In the genomic region with DNA sequence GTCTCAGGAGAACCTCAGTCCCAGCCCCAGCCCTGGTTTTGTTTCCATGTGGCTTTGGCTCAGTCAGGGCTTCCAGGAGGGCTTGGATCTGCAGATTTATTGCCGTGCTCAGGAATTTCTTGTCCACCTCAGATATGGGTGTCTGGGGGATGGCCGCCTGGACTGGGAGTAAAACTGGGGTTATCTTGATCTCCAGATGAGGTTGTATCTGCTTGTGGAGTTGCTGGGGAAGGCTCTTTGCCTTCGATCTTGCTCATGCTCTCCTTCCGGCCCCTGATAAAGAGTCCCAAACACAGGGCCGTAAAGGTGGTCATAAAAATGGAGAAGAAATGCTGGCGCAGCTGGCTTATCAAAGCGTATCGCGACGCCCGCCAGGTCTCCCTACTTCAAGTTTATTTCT, we compare ENCODE assay signal across 1 cellular context.
A peak's percentile ranks its signal among the peaks of the same experiment; 100 is the strongest.
TF ChIP-seq lines count a peak whose summit lies in the region.

No MANE protein-coding gene starts in this region.

TF ChIP-seq in K562, 482 proteins besides CTCF, POLR2A, EP300 and RAD21 (continued from another document):
- TF ChIP-seq, protein P1, sequence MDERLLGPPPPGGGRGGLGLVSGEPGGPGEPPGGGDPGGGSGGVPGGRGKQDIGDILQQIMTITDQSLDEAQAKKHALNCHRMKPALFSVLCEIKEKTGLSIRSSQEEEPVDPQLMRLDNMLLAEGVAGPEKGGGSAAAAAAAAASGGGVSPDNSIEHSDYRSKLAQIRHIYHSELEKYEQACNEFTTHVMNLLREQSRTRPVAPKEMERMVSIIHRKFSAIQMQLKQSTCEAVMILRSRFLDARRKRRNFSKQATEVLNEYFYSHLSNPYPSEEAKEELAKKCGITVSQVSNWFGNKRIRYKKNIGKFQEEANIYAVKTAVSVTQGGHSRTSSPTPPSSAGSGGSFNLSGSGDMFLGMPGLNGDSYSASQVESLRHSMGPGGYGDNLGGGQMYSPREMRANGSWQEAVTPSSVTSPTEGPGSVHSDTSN (CRISPR knock-in tag; IDR thresholded peaks at IDR 0.05; ENCODE audit: low read depth) = no peak
- TF ChIP-seq, protein P1 (tag; conservative IDR thresholded peaks at IDR 0.05; ENCODE audit: low read depth) = 0 out of 2 replicates have a peak, but pooled peaks have one; percentile 19
- peak in 1 of 2 experiments; percentile 74; a peak in 2 of 4 replicates for TF ChIP-seq HDAC1 (IDR thresholded peaks at IDR 0.05)
- peak; percentile 37; the same call in 1 of the 2 replicates for TF ChIP-seq MBD2 (IDR thresholded peaks at IDR 0.05; ENCODE audit: borderline replicate concordance, low read depth)
- TF ChIP-seq ZNF197 (CRISPR knock-in tag; IDR thresholded peaks at IDR 0.05; ENCODE audit: low read depth) = no peak
- TF ChIP-seq STAG1 (CRISPR knock-in tag; IDR thresholded peaks at IDR 0.05; ENCODE audit: borderline replicate concordance) = no peak
- TF ChIP-seq U2AF2 (optimal IDR thresholded peaks at IDR 0.05; ENCODE audit: low read depth, low read length) = no peak
- TF ChIP-seq ZNF57 (CRISPR knock-in tag; IDR thresholded peaks at IDR 0.05) = no peak
- peak; percentile 87 for TF ChIP-seq SMAD4 (CRISPR knock-in tag; conservative IDR thresholded peaks at IDR 0.05)
- peak; percentile 63; the same call in 1 of the 2 replicates for TF ChIP-seq SMARCC2 (IDR thresholded peaks at IDR 0.05; ENCODE audit: low read depth)
- TF ChIP-seq MEIS2 (IDR thresholded peaks at IDR 0.05; ENCODE audit: partially characterized antibody) = peak; percentile 82
- TF ChIP-seq MTA3 (IDR thresholded peaks at IDR 0.05; ENCODE audit: borderline replicate concordance) = peak; percentile 70
- no peak for TF ChIP-seq EWSR1 (IDR thresholded peaks at IDR 0.05; ENCODE audit: borderline replicate concordance, low read depth, partially characterized antibody)
- TF ChIP-seq CREM (IDR thresholded peaks at IDR 0.05; ENCODE audit: low read depth) = 0 out of 2 replicates have a peak, but pooled peaks have one; percentile 34
- 0 out of 2 replicates have a peak, but pooled peaks have one; percentile 20 for TF ChIP-seq ZFP1 (CRISPR knock-in tag; IDR thresholded peaks at IDR 0.05)
- peak; percentile 63 to 76 for TF ChIP-seq TRIM24 (IDR thresholded peaks at IDR 0.05)
- no peak for TF ChIP-seq PRMT5 (CRISPR knock-in tag; IDR thresholded peaks at IDR 0.05)
- TF ChIP-seq MYBL2 (IDR thresholded peaks at IDR 0.05; ENCODE audit: low read depth) = no peak
- TF ChIP-seq MYBL2 (CRISPR knock-in tag; IDR thresholded peaks at IDR 0.05; ENCODE audit: borderline replicate concordance) = no peak
- peak in 1 of 2 experiments; percentile 58; a peak in 1 of 4 replicates for TF ChIP-seq TEAD1 (CRISPR knock-in tag; IDR thresholded peaks at IDR 0.05)
- TF ChIP-seq ZNF644 (tag; IDR thresholded peaks at IDR 0.05; ENCODE audit: low read depth) = peak; percentile 56; the same call in 1 of the 2 replicates
- TF ChIP-seq PCBP2 (IDR thresholded peaks at IDR 0.05; ENCODE audit: low read depth, low read length, poor library complexity, severe bottlenecking) = no peak
- TF ChIP-seq CEBPG (CRISPR knock-in tag; IDR thresholded peaks at IDR 0.05) = no peak
- peak in 1 of 2 experiments; percentile 16; a peak in 1 of 4 replicates for TF ChIP-seq CEBPG (tag; conservative IDR thresholded peaks at IDR 0.05 in 1 of 2, IDR thresholded peaks at IDR 0.05 in 1 of 2)
- no peak for TF ChIP-seq ZNF3 (CRISPR knock-in tag; IDR thresholded peaks at IDR 0.05)
- no peak for TF ChIP-seq YBX1 (IDR thresholded peaks at IDR 0.05)
- no peak for TF ChIP-seq KDM2B (CRISPR knock-in tag; IDR thresholded peaks at IDR 0.05)
- TF ChIP-seq ZNF124 (CRISPR knock-in tag; IDR thresholded peaks at IDR 0.05) = no peak
- TF ChIP-seq SMARCE1 (IDR thresholded peaks at IDR 0.05) = peak; percentile 71
- peak; percentile 79 for TF ChIP-seq DPF2 (IDR thresholded peaks at IDR 0.05)
- TF ChIP-seq, protein P2, sequence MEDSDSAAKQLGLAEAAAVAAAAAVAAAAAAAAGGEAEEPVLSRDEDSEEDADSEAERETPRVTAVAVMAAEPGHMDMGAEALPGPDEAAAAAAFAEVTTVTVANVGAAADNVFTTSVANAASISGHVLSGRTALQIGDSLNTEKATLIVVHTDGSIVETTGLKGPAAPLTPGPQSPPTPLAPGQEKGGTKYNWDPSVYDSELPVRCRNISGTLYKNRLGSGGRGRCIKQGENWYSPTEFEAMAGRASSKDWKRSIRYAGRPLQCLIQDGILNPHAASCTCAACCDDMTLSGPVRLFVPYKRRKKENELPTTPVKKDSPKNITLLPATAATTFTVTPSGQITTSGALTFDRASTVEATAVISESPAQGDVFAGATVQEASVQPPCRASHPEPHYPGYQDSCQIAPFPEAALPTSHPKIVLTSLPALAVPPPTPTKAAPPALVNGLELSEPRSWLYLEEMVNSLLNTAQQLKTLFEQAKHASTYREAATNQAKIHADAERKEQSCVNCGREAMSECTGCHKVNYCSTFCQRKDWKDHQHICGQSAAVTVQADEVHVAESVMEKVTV (CRISPR knock-in tag; IDR thresholded peaks at IDR 0.05) = no peak
- TF ChIP-seq PTTG1 (tag; IDR thresholded peaks at IDR 0.05; ENCODE audit: low read depth) = 0 out of 2 replicates have a peak, but pooled peaks have one; percentile 3
- TF ChIP-seq ZNF23 (CRISPR knock-in tag; IDR thresholded peaks at IDR 0.05) = no peak
- TF ChIP-seq, protein P3, sequence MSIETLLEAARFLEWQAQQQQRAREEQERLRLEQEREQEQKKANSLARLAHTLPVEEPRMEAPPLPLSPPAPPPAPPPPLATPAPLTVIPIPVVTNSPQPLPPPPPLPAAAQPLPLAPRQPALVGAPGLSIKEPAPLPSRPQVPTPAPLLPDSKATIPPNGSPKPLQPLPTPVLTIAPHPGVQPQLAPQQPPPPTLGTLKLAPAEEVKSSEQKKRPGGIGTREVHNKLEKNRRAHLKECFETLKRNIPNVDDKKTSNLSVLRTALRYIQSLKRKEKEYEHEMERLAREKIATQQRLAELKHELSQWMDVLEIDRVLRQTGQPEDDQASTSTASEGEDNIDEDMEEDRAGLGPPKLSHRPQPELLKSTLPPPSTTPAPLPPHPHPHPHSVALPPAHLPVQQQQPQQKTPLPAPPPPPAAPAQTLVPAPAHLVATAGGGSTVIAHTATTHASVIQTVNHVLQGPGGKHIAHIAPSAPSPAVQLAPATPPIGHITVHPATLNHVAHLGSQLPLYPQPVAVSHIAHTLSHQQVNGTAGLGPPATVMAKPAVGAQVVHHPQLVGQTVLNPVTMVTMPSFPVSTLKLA (conservative IDR thresholded peaks at IDR 0.05) = 0 out of 4 replicates have a peak, but pooled peaks of 1 of the 2 experiments have one; percentile 40
- TF ChIP-seq KDM1A (IDR thresholded peaks at IDR 0.05) = peak; percentile 86 to 92
- peak in 1 of 3 experiments; percentile 37 for TF ChIP-seq YY1 (IDR thresholded peaks at IDR 0.05; ENCODE audit: borderline replicate concordance in 1 of 3, control insufficient read depth in 1 of 3, extremely low read depth in 1 of 3, insufficient read depth in 3 of 3, insufficient read length in 1 of 3, insufficient replicate concordance in 2 of 3, low read depth in 1 of 3, low read length in 2 of 3)
- no peak for TF ChIP-seq KLF10 (CRISPR knock-in tag; IDR thresholded peaks at IDR 0.05)
- peak; percentile 88 for TF ChIP-seq CTBP1 (IDR thresholded peaks at IDR 0.05; ENCODE audit: borderline replicate concordance)
- TF ChIP-seq ATF7 (IDR thresholded peaks at IDR 0.05) = 0 out of 2 replicates have a peak, but pooled peaks have one; percentile 30
- TF ChIP-seq, protein P4, sequence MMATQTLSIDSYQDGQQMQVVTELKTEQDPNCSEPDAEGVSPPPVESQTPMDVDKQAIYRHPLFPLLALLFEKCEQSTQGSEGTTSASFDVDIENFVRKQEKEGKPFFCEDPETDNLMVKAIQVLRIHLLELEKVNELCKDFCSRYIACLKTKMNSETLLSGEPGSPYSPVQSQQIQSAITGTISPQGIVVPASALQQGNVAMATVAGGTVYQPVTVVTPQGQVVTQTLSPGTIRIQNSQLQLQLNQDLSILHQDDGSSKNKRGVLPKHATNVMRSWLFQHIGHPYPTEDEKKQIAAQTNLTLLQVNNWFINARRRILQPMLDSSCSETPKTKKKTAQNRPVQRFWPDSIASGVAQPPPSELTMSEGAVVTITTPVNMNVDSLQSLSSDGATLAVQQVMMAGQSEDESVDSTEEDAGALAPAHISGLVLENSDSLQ (IDR thresholded peaks at IDR 0.05) = 0 out of 2 replicates have a peak, but pooled peaks have one; percentile 44
- TF ChIP-seq, protein P5, sequence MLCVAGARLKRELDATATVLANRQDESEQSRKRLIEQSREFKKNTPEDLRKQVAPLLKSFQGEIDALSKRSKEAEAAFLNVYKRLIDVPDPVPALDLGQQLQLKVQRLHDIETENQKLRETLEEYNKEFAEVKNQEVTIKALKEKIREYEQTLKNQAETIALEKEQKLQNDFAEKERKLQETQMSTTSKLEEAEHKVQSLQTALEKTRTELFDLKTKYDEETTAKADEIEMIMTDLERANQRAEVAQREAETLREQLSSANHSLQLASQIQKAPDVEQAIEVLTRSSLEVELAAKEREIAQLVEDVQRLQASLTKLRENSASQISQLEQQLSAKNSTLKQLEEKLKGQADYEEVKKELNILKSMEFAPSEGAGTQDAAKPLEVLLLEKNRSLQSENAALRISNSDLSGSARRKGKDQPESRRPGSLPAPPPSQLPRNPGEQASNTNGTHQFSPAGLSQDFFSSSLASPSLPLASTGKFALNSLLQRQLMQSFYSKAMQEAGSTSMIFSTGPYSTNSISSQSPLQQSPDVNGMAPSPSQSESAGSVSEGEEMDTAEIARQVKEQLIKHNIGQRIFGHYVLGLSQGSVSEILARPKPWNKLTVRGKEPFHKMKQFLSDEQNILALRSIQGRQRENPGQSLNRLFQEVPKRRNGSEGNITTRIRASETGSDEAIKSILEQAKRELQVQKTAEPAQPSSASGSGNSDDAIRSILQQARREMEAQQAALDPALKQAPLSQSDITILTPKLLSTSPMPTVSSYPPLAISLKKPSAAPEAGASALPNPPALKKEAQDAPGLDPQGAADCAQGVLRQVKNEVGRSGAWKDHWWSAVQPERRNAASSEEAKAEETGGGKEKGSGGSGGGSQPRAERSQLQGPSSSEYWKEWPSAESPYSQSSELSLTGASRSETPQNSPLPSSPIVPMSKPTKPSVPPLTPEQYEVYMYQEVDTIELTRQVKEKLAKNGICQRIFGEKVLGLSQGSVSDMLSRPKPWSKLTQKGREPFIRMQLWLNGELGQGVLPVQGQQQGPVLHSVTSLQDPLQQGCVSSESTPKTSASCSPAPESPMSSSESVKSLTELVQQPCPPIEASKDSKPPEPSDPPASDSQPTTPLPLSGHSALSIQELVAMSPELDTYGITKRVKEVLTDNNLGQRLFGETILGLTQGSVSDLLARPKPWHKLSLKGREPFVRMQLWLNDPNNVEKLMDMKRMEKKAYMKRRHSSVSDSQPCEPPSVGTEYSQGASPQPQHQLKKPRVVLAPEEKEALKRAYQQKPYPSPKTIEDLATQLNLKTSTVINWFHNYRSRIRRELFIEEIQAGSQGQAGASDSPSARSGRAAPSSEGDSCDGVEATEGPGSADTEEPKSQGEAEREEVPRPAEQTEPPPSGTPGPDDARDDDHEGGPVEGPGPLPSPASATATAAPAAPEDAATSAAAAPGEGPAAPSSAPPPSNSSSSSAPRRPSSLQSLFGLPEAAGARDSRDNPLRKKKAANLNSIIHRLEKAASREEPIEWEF (CRISPR knock-in tag; IDR thresholded peaks at IDR 0.05) = no peak
- peak; percentile 60; the same call in 1 of the 2 replicates for TF ChIP-seq PML (IDR thresholded peaks at IDR 0.05; ENCODE audit: low read length)
- TF ChIP-seq CHCHD3 (CRISPR knock-in tag; IDR thresholded peaks at IDR 0.05) = no peak
- TF ChIP-seq, protein P6, sequence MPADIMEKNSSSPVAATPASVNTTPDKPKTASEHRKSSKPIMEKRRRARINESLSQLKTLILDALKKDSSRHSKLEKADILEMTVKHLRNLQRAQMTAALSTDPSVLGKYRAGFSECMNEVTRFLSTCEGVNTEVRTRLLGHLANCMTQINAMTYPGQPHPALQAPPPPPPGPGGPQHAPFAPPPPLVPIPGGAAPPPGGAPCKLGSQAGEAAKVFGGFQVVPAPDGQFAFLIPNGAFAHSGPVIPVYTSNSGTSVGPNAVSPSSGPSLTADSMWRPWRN (IDR thresholded peaks at IDR 0.05; ENCODE audit: low read depth) = peak; percentile 70; the same call in 1 of the 2 replicates
- peak; percentile 65 for TF ChIP-seq NFIC (IDR thresholded peaks at IDR 0.05)
- TF ChIP-seq STAT5A (IDR thresholded peaks at IDR 0.05; ENCODE audit: borderline replicate concordance, low read length) = peak; percentile 62; the same call in 1 of the 2 replicates
- TF ChIP-seq MTA2 (IDR thresholded peaks at IDR 0.05; ENCODE audit: low read depth) = peak; percentile 63
- TF ChIP-seq FOXM1 (IDR thresholded peaks at IDR 0.05; ENCODE audit: low read depth) = peak; percentile 55
- no peak for TF ChIP-seq FOXM1 (CRISPR knock-in tag; IDR thresholded peaks at IDR 0.05; ENCODE audit: low read depth)
- TF ChIP-seq RNF2 (IDR thresholded peaks at IDR 0.05) = peak; percentile 39; the same call in 1 of the 2 replicates
- peak; percentile 68 for TF ChIP-seq JUN (IDR thresholded peaks at IDR 0.05; ENCODE audit: borderline replicate concordance, low read depth, low read length)
- TF ChIP-seq JUN (CRISPR knock-in tag; IDR thresholded peaks at IDR 0.05; ENCODE audit: borderline replicate concordance) = no peak
- TF ChIP-seq, protein P7, sequence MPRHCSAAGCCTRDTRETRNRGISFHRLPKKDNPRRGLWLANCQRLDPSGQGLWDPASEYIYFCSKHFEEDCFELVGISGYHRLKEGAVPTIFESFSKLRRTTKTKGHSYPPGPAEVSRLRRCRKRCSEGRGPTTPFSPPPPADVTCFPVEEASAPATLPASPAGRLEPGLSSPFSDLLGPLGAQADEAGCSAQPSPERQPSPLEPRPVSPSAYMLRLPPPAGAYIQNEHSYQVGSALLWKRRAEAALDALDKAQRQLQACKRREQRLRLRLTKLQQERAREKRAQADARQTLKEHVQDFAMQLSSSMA (CRISPR knock-in tag; IDR thresholded peaks at IDR 0.05) = no peak
- TF ChIP-seq ETV5 (CRISPR knock-in tag; IDR thresholded peaks at IDR 0.05; ENCODE audit: low read depth) = peak; percentile 56
- TF ChIP-seq ZNF316 (IDR thresholded peaks at IDR 0.05) = no peak
TF ChIP-seq in K562: peak in this region for 65.
